In the genomic region with DNA sequence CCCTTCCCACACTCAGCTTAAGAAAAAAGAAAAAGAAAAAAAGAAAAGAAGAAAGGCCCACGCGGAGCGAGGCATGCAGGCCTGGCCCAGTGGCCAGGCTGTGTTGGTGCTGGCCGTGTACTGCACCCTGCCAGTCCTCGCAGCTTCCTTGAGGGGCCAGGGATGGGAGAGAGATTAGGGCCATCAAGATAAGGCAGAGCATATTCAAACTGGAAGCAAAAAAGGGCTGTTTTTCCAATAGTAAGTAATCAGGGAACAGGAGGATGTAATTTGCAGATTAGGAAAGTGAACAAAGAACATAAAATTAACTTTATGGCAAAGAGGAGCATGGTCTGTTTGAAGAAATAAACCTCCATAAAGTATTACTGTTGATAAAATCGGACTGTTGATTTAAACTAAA, we compare ENCODE assay signal across 25 cellular contexts.
"Had no signal": no experiment of that assay in that cellular context is flagged by ENCODE, and none has a peak within 500 bp of the region (broad histone marks: within the 10 kb centered on the region; RNA-seq: fewer than 3 reads in every experiment).

No MANE protein-coding gene starts in this region.

- H3K9ac ChIP-seq: KMS-11 had no signal

- H3K9me3 Mint-ChIP-seq: activated CD4-positive, alpha-beta memory T cell treated with anti-CD3 and anti-CD28 coated beads for 36 hours; activated CD4-positive, alpha-beta T cell treated with anti-CD3 and anti-CD28 coated beads, Interleukin-2, amount 10 ng/mL, durations not matched to agents 7 days and 5 days; activated naive CD4-positive, alpha-beta T cell treated with anti-CD3 and anti-CD28 coated beads, Interleukin-2, amount 50 U/mL, for 72 hours; activated naive CD8-positive, alpha-beta T cell treated with anti-CD3 and anti-CD28 coated beads, Interleukin-2, amount 50 U/mL, for 24 hours; activated T-cell treated with anti-CD3 and anti-CD28 coated beads, Interleukin-2, amount 50 U/mL, for 4 hours; central memory CD8-positive, alpha-beta T cell had no signal

- ATAC-seq: activated naive CD4-positive, alpha-beta T cell treated with anti-CD3 and anti-CD28 coated beads, Interleukin-2, amount 50 U/mL, for 72 hours; activated naive CD8-positive, alpha-beta T cell treated with anti-CD3 and anti-CD28 coated beads, Interleukin-2, amount 50 U/mL, for 24 hours; activated T-cell treated with anti-CD3 and anti-CD28 coated beads, Interleukin-2, amount 50 U/mL, for 4 hours; body of pancreas had no signal

- H3K27me3 ChIP-seq: ascending aorta, body of pancreas, Peyer's patch, SJCRH30 had no signal

- H3K4me3 ChIP-seq: ascending aorta, body of pancreas, Peyer's patch, SJCRH30 had no signal

- H3K36me3 Mint-ChIP-seq: activated CD4-positive, alpha-beta memory T cell treated with anti-CD3 and anti-CD28 coated beads for 36 hours; activated naive CD4-positive, alpha-beta T cell treated with anti-CD3 and anti-CD28 coated beads, Interleukin-2, amount 50 U/mL, for 72 hours had no signal

- H3K36me3 ChIP-seq: ascending aorta, Peyer's patch, SJCRH30 had no signal

- H3K9me3 ChIP-seq: ascending aorta, body of pancreas, Peyer's patch had no signal

- H3K4me1 Mint-ChIP-seq: activated CD4-positive, alpha-beta T cell treated with anti-CD3 and anti-CD28 coated beads, Interleukin-2, amount 10 ng/mL, durations not matched to agents 7 days and 5 days; activated naive CD8-positive, alpha-beta T cell treated with anti-CD3 and anti-CD28 coated beads, Interleukin-2, amount 50 U/mL, for 24 hours; central memory CD8-positive, alpha-beta T cell had no signal

- DNase-seq: activated CD4-positive, alpha-beta memory T cell treated with anti-CD3 and anti-CD28 coated beads for 36 hours; activated CD4-positive, alpha-beta T cell treated with anti-CD3 and anti-CD28 coated beads, Interleukin-2, amount 10 ng/mL, durations not matched to agents 7 days and 5 days; activated CD4-positive, CD25-positive, alpha-beta regulatory T cell; activated CD8-positive, alpha-beta memory T cell treated with anti-CD3 and anti-CD28 coated beads for 24 hours; activated effector memory CD4-positive, alpha-beta T cell treated with anti-CD3 and anti-CD28 coated beads, Interleukin-2, amount 50 U/mL, for 16 hours; activated naive CD4-positive, alpha-beta T cell treated with Interleukin-2 at 50 U/mL for 16 hours; activated naive CD8-positive, alpha-beta T cell treated with anti-CD3 and anti-CD28 coated beads, Interleukin-2, amount 50 U/mL, for 24 hours; activated T-cell treated with anti-CD3 and anti-CD28 coated beads, Interleukin-2, amount 50 U/mL, for 4 hours; amniotic stem cell; body of pancreas; NCI-H1105; NCI-H1436 treated with DMSO at 0.1 percent for 48 hours; NCI-H187 treated with DMSO at 0.1 percent for 48 hours; NCI-H2081 treated with DMSO at 0.1 percent for 48 hours; NCI-H2227 treated with DMSO at 0.1 percent for 48 hours; NK-92 treated with Interleukin-12 subunit alpha and Interleukin-12 subunit beta, amount 100 ng/mL, for 24 hours; Peyer's patch; Right ventricle myocardium superior; SJCRH30 had no signal

- H3K27ac ChIP-seq: ascending aorta, body of pancreas, KMS-11, Peyer's patch, RWPE1, SJCRH30, VCaP had no signal

- H3K4me2 ChIP-seq: KMS-11 had no signal

- H3K27me3 Mint-ChIP-seq: activated CD4-positive, alpha-beta memory T cell treated with anti-CD3 and anti-CD28 coated beads for 36 hours; activated CD4-positive, alpha-beta T cell treated with anti-CD3 and anti-CD28 coated beads, Interleukin-2, amount 10 ng/mL, durations not matched to agents 7 days and 5 days had no signal

- H3K27ac Mint-ChIP-seq: activated CD4-positive, alpha-beta memory T cell treated with anti-CD3 and anti-CD28 coated beads for 36 hours; activated CD4-positive, alpha-beta T cell treated with anti-CD3 and anti-CD28 coated beads, Interleukin-2, amount 10 ng/mL, durations not matched to agents 7 days and 5 days; activated naive CD4-positive, alpha-beta T cell treated with anti-CD3 and anti-CD28 coated beads, Interleukin-2, amount 50 U/mL, for 72 hours; activated naive CD8-positive, alpha-beta T cell treated with anti-CD3 and anti-CD28 coated beads, Interleukin-2, amount 50 U/mL, for 24 hours had no signal

- H3K4me3 Mint-ChIP-seq: activated CD4-positive, alpha-beta memory T cell treated with anti-CD3 and anti-CD28 coated beads for 36 hours; activated CD4-positive, alpha-beta T cell treated with anti-CD3 and anti-CD28 coated beads, Interleukin-2, amount 10 ng/mL, durations not matched to agents 7 days and 5 days; activated naive CD8-positive, alpha-beta T cell treated with anti-CD3 and anti-CD28 coated beads, Interleukin-2, amount 50 U/mL, for 24 hours; activated T-cell treated with anti-CD3 and anti-CD28 coated beads, Interleukin-2, amount 50 U/mL, for 4 hours; central memory CD8-positive, alpha-beta T cell had no signal
